2 cellular contexts compared by ENCODE assay signal in the genomic region with DNA sequence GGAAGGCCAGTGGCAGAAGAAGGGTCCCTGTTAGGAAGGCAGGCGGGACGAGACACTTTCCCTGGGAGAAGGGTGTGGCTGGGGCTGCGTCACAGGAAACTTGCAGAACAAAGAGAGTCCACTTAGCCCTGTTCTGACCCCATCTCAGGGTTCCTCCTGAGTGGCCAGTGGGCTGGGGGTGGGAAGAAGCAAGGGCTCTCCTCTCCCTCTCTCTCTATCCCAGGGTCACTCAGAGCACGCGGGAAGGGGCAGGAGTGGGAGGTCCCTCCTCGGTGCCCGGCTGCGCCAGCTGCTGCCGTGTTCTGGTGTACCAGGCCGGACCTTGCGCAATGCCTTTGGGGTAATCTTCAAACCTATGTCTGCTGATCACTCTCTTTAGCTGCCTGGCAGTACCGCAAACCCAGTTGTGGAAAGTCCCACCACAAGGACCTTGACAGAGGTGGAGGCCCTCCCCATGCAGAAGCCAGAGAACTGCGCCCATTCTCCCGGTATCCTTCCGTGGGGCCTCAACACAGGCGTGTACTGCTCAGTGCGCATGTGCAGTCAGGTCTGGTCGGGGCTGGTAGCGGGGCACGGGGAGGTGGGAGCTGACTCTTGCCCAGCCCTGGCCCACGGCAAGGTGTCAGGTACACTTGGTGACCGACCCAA.
TF ChIP-seq lines count a peak whose summit lies in the region.

No MANE protein-coding gene starts in this region.

TF ChIP-seq in A549, 52 proteins besides CTCF, POLR2A, EP300 and RAD21 (continues in another document):
- TF ChIP-seq, protein P1, sequence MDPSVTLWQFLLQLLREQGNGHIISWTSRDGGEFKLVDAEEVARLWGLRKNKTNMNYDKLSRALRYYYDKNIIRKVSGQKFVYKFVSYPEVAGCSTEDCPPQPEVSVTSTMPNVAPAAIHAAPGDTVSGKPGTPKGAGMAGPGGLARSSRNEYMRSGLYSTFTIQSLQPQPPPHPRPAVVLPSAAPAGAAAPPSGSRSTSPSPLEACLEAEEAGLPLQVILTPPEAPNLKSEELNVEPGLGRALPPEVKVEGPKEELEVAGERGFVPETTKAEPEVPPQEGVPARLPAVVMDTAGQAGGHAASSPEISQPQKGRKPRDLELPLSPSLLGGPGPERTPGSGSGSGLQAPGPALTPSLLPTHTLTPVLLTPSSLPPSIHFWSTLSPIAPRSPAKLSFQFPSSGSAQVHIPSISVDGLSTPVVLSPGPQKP (IDR thresholded peaks at IDR 0.05; ENCODE audit: low read depth, low read length) = no peak
- peak; percentile 82; the same call in 1 of the 2 replicates for TF ChIP-seq HMGXB4 (CRISPR knock-in tag; IDR thresholded peaks at IDR 0.05; ENCODE audit: borderline replicate concordance)
- TF ChIP-seq, protein P2, sequence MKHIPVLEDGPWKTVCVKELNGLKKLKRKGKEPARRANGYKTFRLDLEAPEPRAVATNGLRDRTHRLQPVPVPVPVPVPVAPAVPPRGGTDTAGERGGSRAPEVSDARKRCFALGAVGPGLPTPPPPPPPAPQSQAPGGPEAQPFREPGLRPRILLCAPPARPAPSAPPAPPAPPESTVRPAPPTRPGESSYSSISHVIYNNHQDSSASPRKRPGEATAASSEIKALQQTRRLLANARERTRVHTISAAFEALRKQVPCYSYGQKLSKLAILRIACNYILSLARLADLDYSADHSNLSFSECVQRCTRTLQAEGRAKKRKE (CRISPR knock-in tag; IDR thresholded peaks at IDR 0.05; ENCODE audit: low read depth) = peak; percentile 92
- TF ChIP-seq FOSL2 (IDR thresholded peaks at IDR 0.05) = no peak
- peak; percentile 73 for TF ChIP-seq FOSL2 (CRISPR knock-in tag; IDR thresholded peaks at IDR 0.05)
- no peak for TF ChIP-seq NFE2L2 (conservative IDR thresholded peaks at IDR 0.05; ENCODE audit: low read length)
- TF ChIP-seq PHF8 (IDR thresholded peaks at IDR 0.05; ENCODE audit: borderline replicate concordance, low read depth) = no peak
- TF ChIP-seq JUN (IDR thresholded peaks at IDR 0.05) = peak; percentile 74 to 89; a peak in 4 of 5 replicates
- TF ChIP-seq CBX2 (IDR thresholded peaks at IDR 0.05; ENCODE audit: borderline replicate concordance, low read depth) = no peak
- no peak for TF ChIP-seq SREBF2 (IDR thresholded peaks at IDR 0.05)
- TF ChIP-seq PBX3 (IDR thresholded peaks at IDR 0.05) = no peak; the same call in 1 of the 2 replicates
- no peak for TF ChIP-seq HDAC2 (IDR thresholded peaks at IDR 0.05)
- no peak for TF ChIP-seq KDM5A (IDR thresholded peaks at IDR 0.05)
- TF ChIP-seq CEBPB (IDR thresholded peaks at IDR 0.05) = peak; percentile 99 to 100
- no peak for TF ChIP-seq EHMT2 (IDR thresholded peaks at IDR 0.05; ENCODE audit: low read depth)
- peak; percentile 92 for TF ChIP-seq TFCP2L1 (CRISPR knock-in tag; IDR thresholded peaks at IDR 0.05)
- TF ChIP-seq E2F6 (IDR thresholded peaks at IDR 0.05; ENCODE audit: borderline replicate concordance, low read depth) = peak; percentile 88
- no peak for TF ChIP-seq NPAS2 (CRISPR knock-in tag; IDR thresholded peaks at IDR 0.05; ENCODE audit: borderline replicate concordance)
- TF ChIP-seq EHF (CRISPR knock-in tag; IDR thresholded peaks at IDR 0.05) = peak; percentile 61
- no peak for TF ChIP-seq CBX8 (IDR thresholded peaks at IDR 0.05)
- TF ChIP-seq HOXB5 (CRISPR knock-in tag; IDR thresholded peaks at IDR 0.05) = peak; percentile 94
- TF ChIP-seq HOXA7 (CRISPR knock-in tag; IDR thresholded peaks at IDR 0.05) = peak; percentile 69
- peak; percentile 85 for TF ChIP-seq TP53 (CRISPR knock-in tag; IDR thresholded peaks at IDR 0.05)
- no peak for TF ChIP-seq MAZ (IDR thresholded peaks at IDR 0.05; ENCODE audit: borderline replicate concordance, low read depth, low read length)
- peak; percentile 48; the same call in 1 of the 2 replicates for TF ChIP-seq MYC (IDR thresholded peaks at IDR 0.05; ENCODE audit: borderline replicate concordance, low read length)
- TF ChIP-seq, protein P3, sequence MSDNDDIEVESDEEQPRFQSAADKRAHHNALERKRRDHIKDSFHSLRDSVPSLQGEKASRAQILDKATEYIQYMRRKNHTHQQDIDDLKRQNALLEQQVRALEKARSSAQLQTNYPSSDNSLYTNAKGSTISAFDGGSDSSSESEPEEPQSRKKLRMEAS (IDR thresholded peaks at IDR 0.05) = peak; percentile 98
- TF ChIP-seq, protein P4, sequence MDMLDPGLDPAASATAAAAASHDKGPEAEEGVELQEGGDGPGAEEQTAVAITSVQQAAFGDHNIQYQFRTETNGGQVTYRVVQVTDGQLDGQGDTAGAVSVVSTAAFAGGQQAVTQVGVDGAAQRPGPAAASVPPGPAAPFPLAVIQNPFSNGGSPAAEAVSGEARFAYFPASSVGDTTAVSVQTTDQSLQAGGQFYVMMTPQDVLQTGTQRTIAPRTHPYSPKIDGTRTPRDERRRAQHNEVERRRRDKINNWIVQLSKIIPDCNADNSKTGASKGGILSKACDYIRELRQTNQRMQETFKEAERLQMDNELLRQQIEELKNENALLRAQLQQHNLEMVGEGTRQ (IDR thresholded peaks at IDR 0.05) = no peak
- TF ChIP-seq ZC3H11A (IDR thresholded peaks at IDR 0.05) = no peak
- peak; percentile 94 for TF ChIP-seq GATA3 (IDR thresholded peaks at IDR 0.05; ENCODE audit: borderline replicate concordance)
- TF ChIP-seq KDM1A (IDR thresholded peaks at IDR 0.05; ENCODE audit: low read depth) = no peak

TF ChIP-seq in endothelial cell of umbilical vein, 7 proteins besides CTCF, POLR2A, EP300 and RAD21 (continued from another document):
- TF ChIP-seq GATA2 (IDR thresholded peaks at IDR 0.05; ENCODE audit: insufficient read depth, insufficient read length, low read depth, low read length) = no peak
- TF ChIP-seq MYC (IDR thresholded peaks at IDR 0.05; ENCODE audit: low read depth, low read length) = no peak
- TF ChIP-seq POLR2AphosphoS5 (IDR thresholded peaks at IDR 0.05; ENCODE audit: insufficient read depth, low read depth, low read length) = no peak
TF ChIP-seq in endothelial cell of umbilical vein: peak in this region for 0.
